9 cellular contexts compared by ENCODE assay signal in genomic region chr17:29138184-29138955, GRCh38. TPM values are rescaled to one million over a fixed set of nuclear protein-coding genes. Genes with fewer than 3 reads are reported as not detected.
DNase-seq lines count a peak whose midpoint lies in the region; ATAC-seq and TF ChIP-seq lines count a peak whose summit lies in the region.
"Had no signal": no experiment of that assay in that cellular context is flagged by ENCODE, and none has a peak within 500 bp of the region (broad histone marks: within the 10 kb centered on the region; RNA-seq: fewer than 3 reads in every experiment).

No MANE protein-coding gene starts in this region.

- peaks cover 26% of the 10 kb centered on the region for H3K36me3 Mint-ChIP-seq in activated B cell treated with CpG ODN at 0.5 μM for 24 hours (ENCODE audit: low read depth)

- H3K9me3 Mint-ChIP-seq in activated B cell treated with CpG ODN at 0.5 μM for 24 hours, result no peaks in the 10 kb centered on the region

- H3K27ac ChIP-seq in esophagus muscularis mucosa (replicated peaks in 1 of 4), result peak overlapping the region; percentile 79 to 86 (median 80)
- H3K27ac ChIP-seq: SK-N-MC had no signal

- TF ChIP-seq CTCF in activated B cell treated with CpG ODN at 0.5 μM for 24 hours (IDR thresholded peaks at IDR 0.05) (no peak), esophagus muscularis mucosa (IDR thresholded peaks at IDR 0.05) (no peak)

- DNase-seq in activated B cell treated with CpG ODN at 0.5 μM for 24 hours (peak; percentile 25), esophagus muscularis mucosa (ENCODE audit: extremely low spot score) (no peak), DMS153 treated with DMSO at 0.1 percent for 48 hours (lab: John Stamatoyannopoulos, UW; ENCODE audit: unreplicated experiment) (no peak), HAP-1 (ENCODE audit: low spot score in 2 of 2) (no peak), DMS153 (lab: John Stamatoyannopoulos, UW) (no peak)
- peak; percentile 76 for DNase-seq in stimulated activated CD8-positive, alpha-beta memory T cell treated with anti-CD3 and anti-CD28 coated beads, Interleukin-4, amount 100 ng/mL, for 48 hours

- peaks cover 67% of the 10 kb centered on the region for H3K4me1 Mint-ChIP-seq in activated B cell treated with CpG ODN at 0.5 μM for 24 hours

- in situ Hi-C loops in HAP-1 (cut with MboI; ENCODE audit: low sequenced_read_pairs), result no loop called here

- peak overlapping the region; percentile 97 for H3K27ac Mint-ChIP-seq in activated B cell treated with CpG ODN at 0.5 μM for 24 hours

- 78% methylated on average over 12 of the region's 13 CpGs for WGBS in esophagus muscularis mucosa

- H3K4me3 Mint-ChIP-seq in activated B cell treated with CpG ODN at 0.5 μM for 24 hours, result peak overlapping the region; percentile 88

- TF ChIP-seq POLR2A in esophagus muscularis mucosa (IDR thresholded peaks at IDR 0.05; ENCODE audit: low read depth), result no peak

- H3K4me1 ChIP-seq in esophagus muscularis mucosa (peaks cover 44 to 49% (median 46%) of the 10 kb centered on the region in 4 donors), HAP-1 (peaks cover 7% of the 10 kb centered on the region; the same call in 1 of the 2 replicates)

- H3K4me3 ChIP-seq in esophagus muscularis mucosa (peak overlapping the region; percentile 46 to 56 (median 48)), HAP-1 (no peak overlapping the region)
- H3K4me3 ChIP-seq: SK-N-MC had no signal

- peak; percentile 31 for ATAC-seq in GM21619 (IDR thresholded peaks at IDR 0.05; ENCODE audit: unreplicated experiment)
- ATAC-seq in activated B cell treated with CpG ODN at 0.5 μM for 24 hours (ENCODE audit: low read depth), result peak; percentile 40
- no peak for ATAC-seq in HG03439 (IDR thresholded peaks at IDR 0.05; ENCODE audit: unreplicated experiment)

- POLR2A ChIA-PET in activated B cell treated with CpG ODN at 0.5 μM for 24 hours (lab: Charles Lee), result interaction anchor here (0.6 to 3.9 kb wide), 8 partner anchors 10 to 820 kb away, joined by 3 to 33 read pairs (median 6); partner anchors contain the start of genes BLTP2, NUFIP2, PHF12 and SSH2

- TF ChIP-seq EP300 in esophagus muscularis mucosa (IDR thresholded peaks at IDR 0.05), result no peak

- H3K27me3 Mint-ChIP-seq in activated B cell treated with CpG ODN at 0.5 μM for 24 hours, result no peaks in the 10 kb centered on the region

- no peaks in the 10 kb centered on the region for H3K9me3 ChIP-seq in esophagus muscularis mucosa
- no peaks in the 10 kb centered on the region for H3K9me3 ChIP-seq in HAP-1

- H3K27me3 ChIP-seq in esophagus muscularis mucosa, result no peaks in the 10 kb centered on the region
- H3K27me3 ChIP-seq in HAP-1 (ENCODE audit: low read depth), result no peaks in the 10 kb centered on the region

- intact Hi-C loops in activated B cell treated with CpG ODN at 0.5 μM for 24 hours (cut with micrococcal nuclease) (loop anchor here (1.0 kb wide), 1 partner anchor 186 kb away; no protein-coding TSS in a partner anchor), esophagus muscularis mucosa (cut with DNase I) (no loop called here)

- CTCF ChIA-PET in activated B cell treated with CpG ODN at 0.5 μM for 24 hours (lab: Charles Lee), result interaction anchor here (1.3 to 4.6 kb wide), 5 partner anchors 10 to 173 kb away, joined by 3 to 36 read pairs (median 5); no protein-coding TSS in a partner anchor

- peaks cover 0 to 9% (median 2%) of the 10 kb centered on the region in 4 donors for H3K36me3 ChIP-seq in esophagus muscularis mucosa
- H3K36me3 ChIP-seq in HAP-1 (replicated peaks), result no peaks in the 10 kb centered on the region

RNA-seq across cellular contexts. Expression of gene MYO18A, which starts 41.8 kb away (rescaled TPM):
- 67.8 and 79.8 TPM in 2 replicates for total RNA-seq in activated B cell treated with CpG ODN at 0.5 μM for 24 hours
- 10 to 100 TPM; 46.7 to 82.7 (median 64.6) TPM for total RNA-seq in esophagus muscularis mucosa

Comparison
In these comparisons a context has a peak if more than half of its experiments do, and no peak if none do; other contexts are left out.
1. DNase-seq: peak in activated B cell treated with CpG ODN at 0.5 μM for 24 hours (single experiment) and stimulated activated CD8-positive, alpha-beta memory T cell treated with anti-CD3 and anti-CD28 coated beads, Interleukin-4, amount 100 ng/mL, for 48 hours (single experiment); none in esophagus muscularis mucosa (single experiment), DMS153 treated with DMSO at 0.1 percent for 48 hours (single experiment), HAP-1 (0 of 2) and DMS153 (single experiment).